In the genomic region with DNA sequence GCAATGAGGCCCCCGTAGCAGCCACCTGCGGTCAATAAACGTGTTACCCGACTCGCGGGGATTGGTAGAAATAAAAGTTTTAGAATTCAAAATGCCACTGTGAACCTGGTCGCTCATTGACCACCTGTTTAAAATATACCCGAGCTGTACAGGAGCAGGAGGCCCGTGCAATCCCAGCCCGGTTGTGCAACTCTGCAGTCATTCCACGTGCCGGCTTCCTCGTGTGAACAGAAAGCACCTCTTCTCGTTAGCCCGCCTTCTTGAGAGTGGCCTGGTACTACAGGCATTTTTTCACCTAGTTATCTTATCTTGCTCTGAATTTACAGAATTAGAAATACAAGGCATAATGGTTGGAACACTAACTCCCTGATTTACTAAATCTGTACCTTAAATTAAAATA, we compare ENCODE assay signal across 7 cellular contexts.
"Had no signal": no experiment of that assay in that cellular context is flagged by ENCODE, and none has a peak within 500 bp of the region (broad histone marks: within the 10 kb centered on the region; RNA-seq: fewer than 3 reads in every experiment).

No MANE protein-coding gene starts in this region.

- H3K4me2 ChIP-seq: KMS-11 had no signal

- H3K9ac ChIP-seq: KMS-11 had no signal

- FAIRE-seq: HepG2, HTR-8/SVneo had no signal

- DNase-seq: IMR-90, KBM-7, KG1 had no signal

- ATAC-seq: HepG2 had no signal

- H3K27ac ChIP-seq: HL-60, KMS-11 had no signal
